Comparison of ENCODE assay signal across 9 cellular contexts in genomic region chr20:63573739-63574131, GRCh38. TPM values are rescaled to one million over a fixed set of nuclear protein-coding genes. Genes with fewer than 3 reads are reported as not detected.
DNase-seq lines count a peak whose midpoint lies in the region; ATAC-seq and FAIRE-seq lines count a peak whose summit lies in the region.
"Had no signal": no experiment of that assay in that cellular context is flagged by ENCODE, and none has a peak within 500 bp of the region (broad histone marks: within the 10 kb centered on the region; RNA-seq: fewer than 3 reads in every experiment).

No MANE protein-coding gene starts in this region.

- FAIRE-seq in HTR-8/SVneo (lab: Jason Lieb, UNC) = no peak

- DNase-seq in HTR-8/SVneo (ENCODE audit: insufficient read length, low spot score) (peak; percentile 42), mesenteric fat pad (ENCODE audit: low spot score) (no peak), DMS79 treated with DMSO at 0.1 percent for 48 hours (lab: John Stamatoyannopoulos, UW) (no peak), A172 (ENCODE audit: low spot score) (no peak)
- DNase-seq in activated naive CD8-positive, alpha-beta T cell treated with anti-CD3 and anti-CD28 coated beads for 36 hours = no peak
- no peak for DNase-seq in stimulated activated naive CD8-positive, alpha-beta T cell treated with anti-CD3 and anti-CD28 coated beads, Interleukin-15, Interleukin-2, amounts not matched to agents 100 U/mL and 50 U/mL, for 24 hours

- peak overlapping the region; percentile 85 for H3K4me3 Mint-ChIP-seq in activated naive CD8-positive, alpha-beta T cell treated with anti-CD3 and anti-CD28 coated beads for 36 hours

- peak; percentile 6 for ATAC-seq in stimulated activated naive CD8-positive, alpha-beta T cell treated with anti-CD3 and anti-CD28 coated beads, Interleukin-15, Interleukin-2, amounts not matched to agents 100 U/mL and 50 U/mL, for 24 hours
- ATAC-seq in HG03139 (IDR thresholded peaks at IDR 0.05; ENCODE audit: unreplicated experiment) = no peak

- peak overlapping the region; percentile 68 for H3K27ac Mint-ChIP-seq in activated naive CD8-positive, alpha-beta T cell treated with anti-CD3 and anti-CD28 coated beads for 36 hours

- peak overlapping the region; percentile 66 for H3K4me3 ChIP-seq in iPS-18c (ENCODE audit: insufficient read depth, low read depth, low read length)

- no peaks in the 10 kb centered on the region for H3K36me3 Mint-ChIP-seq in activated naive CD8-positive, alpha-beta T cell treated with anti-CD3 and anti-CD28 coated beads for 36 hours

- H3K4me1 Mint-ChIP-seq in activated naive CD8-positive, alpha-beta T cell treated with anti-CD3 and anti-CD28 coated beads for 36 hours = peaks cover 6% of the 10 kb centered on the region

- no peaks in the 10 kb centered on the region for H3K9me3 Mint-ChIP-seq in activated naive CD8-positive, alpha-beta T cell treated with anti-CD3 and anti-CD28 coated beads for 36 hours

- no peaks in the 10 kb centered on the region for H3K27me3 Mint-ChIP-seq in activated naive CD8-positive, alpha-beta T cell treated with anti-CD3 and anti-CD28 coated beads for 36 hours

- no peaks in the 10 kb centered on the region for H3K9me3 ChIP-seq in iPS-18c (ENCODE audit: control insufficient read depth, insufficient read depth, low read length)

RNA-seq across cellular contexts. Expression of gene HELZ2, which starts 0.3 kb away (rescaled TPM):
- 10 to 100 TPM; 22.2 to 22.6 TPM for total RNA-seq in activated naive CD8-positive, alpha-beta T cell treated with anti-CD3 and anti-CD28 coated beads for 36 hours
- 50.8 TPM for total RNA-seq in mesenteric fat pad
- 17.1 and 17.2 TPM in 2 replicates for total RNA-seq in A172 (2014; rRNA removed; shearing (Covaris generic))

RNA-seq across cellular contexts. Expression of gene FNDC11, which starts 19.8 kb away (rescaled TPM):
- under 1 TPM; 0.10 to 0.20 TPM for total RNA-seq in activated naive CD8-positive, alpha-beta T cell treated with anti-CD3 and anti-CD28 coated beads for 36 hours
- total RNA-seq in mesenteric fat pad = 0.13 TPM
- total RNA-seq in A172 (2014; rRNA removed; shearing (Covaris generic)) = 1.8 and 2.9 TPM in 2 replicates

RNA-seq across cellular contexts. Expression of gene SRMS, which starts 26.2 kb away (rescaled TPM):
- not detected for total RNA-seq in activated naive CD8-positive, alpha-beta T cell treated with anti-CD3 and anti-CD28 coated beads for 36 hours
- total RNA-seq in mesenteric fat pad = not detected
- total RNA-seq in A172 (2014; rRNA removed; shearing (Covaris generic)) = not detected in 2 replicates
- total RNA-seq: RPMI7951 had no signal

RNA-seq across cellular contexts. Expression of gene PTK6, which starts 36.6 kb away (rescaled TPM):
- total RNA-seq in activated naive CD8-positive, alpha-beta T cell treated with anti-CD3 and anti-CD28 coated beads for 36 hours = under 1 TPM; 0.16 to 0.26 TPM
- 0.10 TPM for total RNA-seq in mesenteric fat pad
- total RNA-seq in A172 (2014; rRNA removed; shearing (Covaris generic)) = 2.0 and 2.4 TPM in 2 replicates

RNA-seq across cellular contexts. Expression of gene GMEB2, which starts 53.2 kb away (rescaled TPM):
- total RNA-seq in activated naive CD8-positive, alpha-beta T cell treated with anti-CD3 and anti-CD28 coated beads for 36 hours = 10 to 100 TPM; 13.8 to 14.6 TPM
- total RNA-seq in mesenteric fat pad = 10.0 TPM
- total RNA-seq in A172 (2014; rRNA removed; shearing (Covaris generic)) = 15.0 and 17.5 TPM in 2 replicates
